8 cellular contexts compared by ENCODE assay signal in the genomic region with DNA sequence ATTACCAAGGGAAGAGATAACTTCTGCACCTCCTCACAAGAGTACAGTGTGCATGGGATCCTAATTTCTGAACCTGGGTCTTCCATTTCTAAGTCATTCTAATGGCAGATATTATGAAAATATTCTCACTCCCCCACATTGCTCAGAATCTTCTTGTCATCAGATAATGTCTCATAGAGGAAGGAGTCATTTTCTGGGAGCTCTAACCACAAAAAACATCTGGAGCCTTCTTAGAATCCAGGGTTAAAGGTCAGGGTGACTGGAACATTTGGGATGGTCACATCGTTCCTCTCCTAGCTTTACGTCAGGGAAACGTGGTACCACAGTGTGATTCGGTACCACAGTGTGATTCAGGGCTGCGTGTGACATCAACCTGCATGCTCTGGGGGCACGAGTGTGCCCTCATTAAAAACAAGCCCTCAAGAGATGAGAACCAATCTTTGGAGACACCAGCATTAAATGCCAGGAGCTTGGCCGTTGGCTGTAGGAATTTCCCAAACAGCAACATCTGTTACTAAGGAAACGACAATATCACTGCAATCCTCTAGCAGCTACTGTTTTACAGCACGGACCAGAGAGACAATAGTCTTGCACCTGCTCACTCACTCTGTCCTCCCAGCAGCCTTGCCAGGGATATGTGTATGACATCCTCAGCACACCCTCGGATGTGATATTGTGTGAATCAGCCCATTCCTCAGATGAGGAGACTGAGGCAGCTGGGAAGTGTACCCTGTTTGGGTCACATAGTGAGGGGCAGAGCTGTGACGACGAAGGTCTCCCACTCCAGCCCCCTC.
DNase-seq lines count a peak whose midpoint lies in the region; ATAC-seq, FAIRE-seq and TF ChIP-seq lines count a peak whose summit lies in the region.

No MANE protein-coding gene starts in this region.

- H3K4me3 ChIP-seq in K562 (no peak overlapping the region), lower lobe of right lung (no peak overlapping the region), urinary bladder (ENCODE audit: low read depth, low read length) (no peak overlapping the region)

- H3K36me3 ChIP-seq in K562 (ENCODE audit: control insufficient read depth, insufficient read depth, low read length): no peaks in the 10 kb centered on the region; the same call in 2 of the 3 replicates
- H3K36me3 ChIP-seq in lower lobe of right lung: no peaks in the 10 kb centered on the region
- no peaks in the 10 kb centered on the region for H3K36me3 ChIP-seq in urinary bladder (ENCODE audit: insufficient read depth)

- H3K4me3 Mint-ChIP-seq in activated T-cell treated with anti-CD3 and anti-CD28 coated beads, Interleukin-2, amount 50 U/mL, for 72 hours: peak overlapping the region in 1 of 2 donors; percentile 42

- H3K27ac ChIP-seq in K562 (ENCODE audit: extremely low read depth, low read depth, low read length): no peak overlapping the region
- peak overlapping the region; percentile 86 for H3K27ac ChIP-seq in lower lobe of right lung
- peak overlapping the region; percentile 51 for H3K27ac ChIP-seq in urinary bladder (ENCODE audit: low read depth)

- TF ChIP-seq RAD21 in K562 (CRISPR knock-in tag; conservative IDR thresholded peaks at IDR 0.05 in 1 of 2, IDR thresholded peaks at IDR 0.05 in 1 of 2): no peak; a peak in 1 of 4 replicates

- peak; percentile 25 for ATAC-seq in activated T-cell treated with anti-CD3 and anti-CD28 coated beads, Interleukin-2, amount 50 U/mL, for 72 hours (replicated peaks in 1 of 2)
- ATAC-seq in K562 (no peak), lower lobe of right lung (peak; percentile 64 to 70)

- no peaks in the 10 kb centered on the region for H3K9me1 ChIP-seq in K562 (ENCODE audit: control insufficient read depth, insufficient read depth, low read length)

- CTCF ChIA-PET in K562 (lab: Yijun Ruan, JAX; ENCODE audit: low intra/inter-chr PET ratio): no interaction called here
- CTCF ChIA-PET in GM10248 (lab: Yijun Ruan, JAX): no interaction called here

- H3K9me3 Mint-ChIP-seq in activated T-cell treated with anti-CD3 and anti-CD28 coated beads, Interleukin-2, amount 50 U/mL, for 72 hours: no peaks in the 10 kb centered on the region

- in situ Hi-C loops in K562 (cut with MboI): no loop called here

- no peaks in the 10 kb centered on the region for H3K36me3 Mint-ChIP-seq in activated T-cell treated with anti-CD3 and anti-CD28 coated beads, Interleukin-2, amount 50 U/mL, for 72 hours (ENCODE audit: insufficient read depth in 2 of 2)

- no peak for TF ChIP-seq CTCF in K562 (IDR thresholded peaks at IDR 0.05 in 2 of 3, conservative IDR thresholded peaks at IDR 0.05 in 1 of 3; ENCODE audit: insufficient read depth in 2 of 3, low read depth in 1 of 3, low read length in 3 of 3)
- TF ChIP-seq CTCF in lower lobe of right lung (IDR thresholded peaks at IDR 0.05): no peak
- no peak for TF ChIP-seq CTCF in GM10248 (IDR thresholded peaks at IDR 0.05; ENCODE audit: control extremely low read depth, extremely low read depth, low read depth, missing control alignments)

- H3K27me3 ChIP-seq in K562 (ENCODE audit: control insufficient read depth in 2 of 2, insufficient read depth in 2 of 2, low read length in 2 of 2) (peaks cover 38 to 65% of the 10 kb centered on the region in 2 experiments), lower lobe of right lung (ENCODE audit: low read depth) (no peaks in the 10 kb centered on the region)

- FAIRE-seq in K562 (lab: Jason Lieb, UNC): peak; percentile 67

- DNase-seq in activated T-cell treated with anti-CD3 and anti-CD28 coated beads, Interleukin-2, amount 50 U/mL, for 72 hours: no peak
- no peak for DNase-seq in activated T-cell treated with anti-CD3 and anti-CD28 coated beads, Interleukin-2, amount 50 U/mL, for 1 hour
- DNase-seq in K562 (ENCODE audit: extremely low read depth in 1 of 4, low spot score in 3 of 4) (peak in 2 of 4 experiments; percentile 30), lower lobe of right lung (no peak), GM10248 (ENCODE audit: extremely low spot score) (no peak)
- DNase-seq in stimulated activated CD4-positive, alpha-beta T cell treated with anti-CD3 and anti-CD28 coated beads, Interleukin-4, amount 100 ng/mL, for 4 hours: no peak
- DNase-seq in stimulated activated CD4-positive, alpha-beta T cell treated with anti-CD3 and anti-CD28 coated beads, Interleukin-4, amount 100 ng/mL, for 24 hours: no peak

- H2AFZ ChIP-seq in K562 (ENCODE audit: low read depth, low read length): no peak overlapping the region

- H3K4me2 ChIP-seq in K562 (ENCODE audit: insufficient read depth, low read length): no peak overlapping the region

- no peak overlapping the region for H3K9ac ChIP-seq in K562 (ENCODE audit: insufficient read depth in 1 of 2, low read depth in 2 of 2, low read length in 2 of 2)

- peaks cover 19% of the 10 kb centered on the region for H3K27me3 Mint-ChIP-seq in activated T-cell treated with anti-CD3 and anti-CD28 coated beads, Interleukin-2, amount 50 U/mL, for 72 hours (ENCODE audit: low read depth)

- peaks cover 61% of the 10 kb centered on the region for H3K4me1 Mint-ChIP-seq in activated T-cell treated with anti-CD3 and anti-CD28 coated beads, Interleukin-2, amount 50 U/mL, for 72 hours (ENCODE audit: low read depth)

- 3% methylated on average over 12 of the region's 12 CpGs for WGBS in K562 (ENCODE audit: insufficient coverage, low coverage, missing lambda C conversion rate)
- 32% methylated on average over 12 of the region's 12 CpGs for WGBS in urinary bladder

- no TSS peak for BruUV-seq in K562 (replicated peaks; lab: Mats Ljungman, UMichigan)

- intact Hi-C loops in K562 (cut with micrococcal nuclease): no loop called here
- intact Hi-C loops in lower lobe of right lung (cut with DNase I): no loop called here

- peaks cover 0 to 13% of the 10 kb centered on the region in 2 experiments; a peak in 3 of 5 replicates for H3K4me1 ChIP-seq in K562 (replicated peaks in 1 of 2; ENCODE audit: control insufficient read depth in 2 of 2, insufficient read depth in 2 of 2, low read length in 2 of 2)
- peaks cover 85% of the 10 kb centered on the region for H3K4me1 ChIP-seq in lower lobe of right lung
- H3K4me1 ChIP-seq in urinary bladder (ENCODE audit: insufficient read depth): no peaks in the 10 kb centered on the region

- no peak for TF ChIP-seq POLR2A in K562 (conservative IDR thresholded peaks at IDR 0.05)

- POLR2A ChIA-PET in K562 (lab: Yijun Ruan, JAX): interaction anchor here (1.8 to 2.6 kb wide), 2 partner anchors 11 to 14 kb away, joined by 7 to 8 read pairs; no protein-coding TSS in a partner anchor
- POLR2A ChIA-PET in GM10248 (lab: Yijun Ruan, JAX): no interaction called here

- H3K27ac Mint-ChIP-seq in activated T-cell treated with anti-CD3 and anti-CD28 coated beads, Interleukin-2, amount 50 U/mL, for 72 hours: no peak overlapping the region

- H4K20me1 ChIP-seq in K562 (replicated peaks; ENCODE audit: control insufficient read depth, insufficient read depth, low read length): no peaks in the 10 kb centered on the region; the same call in none of the 2 replicates

- TF ChIP-seq EP300 in K562 (IDR thresholded peaks at IDR 0.05; ENCODE audit: low read length): peak; percentile 47; the same call in 1 of the 2 replicates

- no peaks in the 10 kb centered on the region for H3K9me3 ChIP-seq in K562 (replicated peaks; ENCODE audit: control insufficient read depth, insufficient read depth, low read depth, low read length)
- H3K9me3 ChIP-seq in lower lobe of right lung: no peaks in the 10 kb centered on the region

- no peaks in the 10 kb centered on the region for H3K79me2 ChIP-seq in K562 (ENCODE audit: control insufficient read depth, insufficient read depth, low read length)

TF ChIP-seq in K562, 482 proteins besides CTCF, POLR2A, EP300 and RAD21 (continues in another document):
- TF ChIP-seq ZNF79 (CRISPR knock-in tag; IDR thresholded peaks at IDR 0.05; ENCODE audit: low read depth): no peak
- TF ChIP-seq TCF3 (CRISPR knock-in tag; IDR thresholded peaks at IDR 0.05): peak; percentile 33; the same call in 1 of the 2 replicates
- TF ChIP-seq BCOR (IDR thresholded peaks at IDR 0.05): peak; percentile 72; the same call in 1 of the 2 replicates
- peak; percentile 50; the same call in 1 of the 2 replicates for TF ChIP-seq TEAD4 (IDR thresholded peaks at IDR 0.05; ENCODE audit: low read length)
- no peak for TF ChIP-seq TEAD4 (CRISPR knock-in tag; IDR thresholded peaks at IDR 0.05; ENCODE audit: borderline replicate concordance)
- peak; percentile 63 for TF ChIP-seq CHD4 (IDR thresholded peaks at IDR 0.05; ENCODE audit: insufficient read depth, insufficient replicate concordance, low read depth, low read length, poor library complexity, severe bottlenecking)
- TF ChIP-seq TEAD1 (CRISPR knock-in tag; IDR thresholded peaks at IDR 0.05): peak in 1 of 2 experiments; percentile 47; a peak in 1 of 4 replicates
- 0 out of 2 replicates have a peak, but pooled peaks have one; percentile 24 for TF ChIP-seq CXXC5 (CRISPR knock-in tag; IDR thresholded peaks at IDR 0.05)
- TF ChIP-seq ESRRA (IDR thresholded peaks at IDR 0.05; ENCODE audit: borderline replicate concordance, low read depth): peak; percentile 89
- TF ChIP-seq GABPA (tag; conservative IDR thresholded peaks at IDR 0.05; ENCODE audit: low read depth): peak; percentile 44
- 0 out of 2 replicates have a peak, but pooled peaks have one; percentile 23 for TF ChIP-seq SMARCE1 (IDR thresholded peaks at IDR 0.05)
- TF ChIP-seq POLR2B (IDR thresholded peaks at IDR 0.05; ENCODE audit: low read depth, partially characterized antibody): no peak
- 0 out of 4 replicates have a peak, but pooled peaks of 1 of the 2 experiments have one; percentile 22 for TF ChIP-seq TRIM24 (IDR thresholded peaks at IDR 0.05)
- no peak for TF ChIP-seq ASH1L (IDR thresholded peaks at IDR 0.05; ENCODE audit: borderline replicate concordance, low read depth, partially characterized antibody)
- TF ChIP-seq ARID1B (IDR thresholded peaks at IDR 0.05): peak; percentile 62
- peak; percentile 63; the same call in 1 of the 2 replicates for TF ChIP-seq SOX6 (IDR thresholded peaks at IDR 0.05)
- TF ChIP-seq, protein P1, sequence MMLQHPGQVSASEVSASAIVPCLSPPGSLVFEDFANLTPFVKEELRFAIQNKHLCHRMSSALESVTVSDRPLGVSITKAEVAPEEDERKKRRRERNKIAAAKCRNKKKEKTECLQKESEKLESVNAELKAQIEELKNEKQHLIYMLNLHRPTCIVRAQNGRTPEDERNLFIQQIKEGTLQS (IDR thresholded peaks at IDR 0.05): peak; percentile 64; the same call in 1 of the 2 replicates
- TF ChIP-seq, protein P1 (CRISPR knock-in tag; conservative IDR thresholded peaks at IDR 0.05): no peak
- TF ChIP-seq CTBP1 (IDR thresholded peaks at IDR 0.05; ENCODE audit: borderline replicate concordance): peak; percentile 78
